In genomic region chr14:68631058-68631690, GRCh38 we compare ENCODE assay signal across 18 cellular contexts.
DNase-seq lines count a peak whose midpoint lies in the region; ATAC-seq, FAIRE-seq and TF ChIP-seq lines count a peak whose summit lies in the region.
"Had no signal": no experiment of that assay in that cellular context is flagged by ENCODE, and none has a peak within 500 bp of the region (broad histone marks: within the 10 kb centered on the region; RNA-seq: fewer than 3 reads in every experiment).

No MANE protein-coding gene starts in this region.

- H3K4me1 ChIP-seq in heart left ventricle (peaks cover 0 to 67% (median 45%) of the 10 kb centered on the region in 12 donors), right lobe of liver (peaks cover 0 to 47% (median 24%) of the 10 kb centered on the region in 4 donors), psoas muscle (peaks cover 17% of the 10 kb centered on the region)

- FAIRE-seq in urothelium cell line (lab: Jason Lieb, UNC): peak; percentile 5

- H3K4me3 ChIP-seq in heart left ventricle (no peak overlapping the region), right lobe of liver (no peak overlapping the region), psoas muscle (no peak overlapping the region)
- H3K4me3 ChIP-seq: left lung had no signal

- intact Hi-C loops in heart left ventricle (cut with DNase I) (loop anchor here in 1 of 10 donors (10.0 kb wide), 1 partner anchor 236 kb away; no protein-coding TSS in a partner anchor), Right ventricle myocardium superior (cut with DNase I) (no loop called here), right lobe of liver (cut with DNase I) (no loop called here), psoas muscle (cut with DNase I) (loop anchor here in 1 of 2 donors (5.0 kb wide), 1 partner anchor 36 kb away; no protein-coding TSS in a partner anchor)
- intact Hi-C loops in activated CD4-positive, alpha-beta T cell treated with anti-CD3 and anti-CD28 coated beads for 36 hours (cut with DNase I, micrococcal nuclease): no loop called here

- no peak overlapping the region for H3K4me3 Mint-ChIP-seq in chondrocyte (ENCODE audit: unreplicated experiment)
- no peak overlapping the region for H3K4me3 Mint-ChIP-seq in activated CD4-positive, alpha-beta T cell treated with anti-CD3 and anti-CD28 coated beads for 36 hours
- H3K4me3 Mint-ChIP-seq: activated CD4-positive, alpha-beta T cell treated with anti-CD3 and anti-CD28 coated beads, Interleukin-2, amount 10 ng/mL, durations not matched to agents 7 days and 5 days; activated naive CD4-positive, alpha-beta T cell treated with anti-CD3 and anti-CD28 coated beads, Interleukin-2, amount 10 ng/mL, durations not matched to agents 7 days and 5 days had no signal

- H3K36me3 ChIP-seq in heart left ventricle (no peaks in the 10 kb centered on the region), right lobe of liver (no peaks in the 10 kb centered on the region), psoas muscle (ENCODE audit: insufficient read depth in 1 of 2, low read depth in 1 of 2) (no peaks in the 10 kb centered on the region)
- H3K36me3 ChIP-seq: left lung had no signal

- peaks cover 21% of the 10 kb centered on the region for H3K4me1 Mint-ChIP-seq in chondrocyte (ENCODE audit: low read depth)
- H3K4me1 Mint-ChIP-seq in activated CD4-positive, alpha-beta T cell treated with anti-CD3 and anti-CD28 coated beads for 36 hours: peaks cover 18% of the 10 kb centered on the region

- no peaks in the 10 kb centered on the region for H3K27me3 Mint-ChIP-seq in chondrocyte (ENCODE audit: low read depth)
- H3K27me3 Mint-ChIP-seq in activated CD4-positive, alpha-beta T cell treated with anti-CD3 and anti-CD28 coated beads for 36 hours: no peaks in the 10 kb centered on the region
- H3K27me3 Mint-ChIP-seq: naive B cell had no signal

- H3K36me3 Mint-ChIP-seq in chondrocyte (ENCODE audit: low read depth): no peaks in the 10 kb centered on the region
- no peaks in the 10 kb centered on the region for H3K36me3 Mint-ChIP-seq in activated CD4-positive, alpha-beta T cell treated with anti-CD3 and anti-CD28 coated beads for 36 hours (ENCODE audit: low read depth)
- H3K36me3 Mint-ChIP-seq: activated naive CD4-positive, alpha-beta T cell treated with anti-CD3 and anti-CD28 coated beads, Interleukin-2, amount 10 ng/mL, durations not matched to agents 7 days and 5 days; naive B cell had no signal

- H3K9me3 ChIP-seq in heart left ventricle (no peaks in the 10 kb centered on the region), right lobe of liver (no peaks in the 10 kb centered on the region), psoas muscle (no peaks in the 10 kb centered on the region)
- H3K9me3 ChIP-seq: left lung had no signal

- TF ChIP-seq POLR2A in heart left ventricle (IDR thresholded peaks at IDR 0.05): no peak
- no peak for TF ChIP-seq POLR2A in right lobe of liver (IDR thresholded peaks at IDR 0.05)

- DNase-seq in heart left ventricle (no peak), Right ventricle myocardium superior (no peak), right lobe of liver (no peak), psoas muscle (no peak), urothelium cell line (ENCODE audit: low spot score) (no peak), chondrocyte (ENCODE audit: low spot score) (no peak), D341Med (ENCODE audit: low spot score) (no peak)
- DNase-seq in activated CD4-positive, alpha-beta T cell treated with anti-CD3 and anti-CD28 coated beads for 36 hours: no peak
- DNase-seq: activated CD4-positive, alpha-beta T cell treated with anti-CD3 and anti-CD28 coated beads, Interleukin-2, amount 10 ng/mL, durations not matched to agents 7 days and 5 days; activated naive CD4-positive, alpha-beta T cell treated with anti-CD3 and anti-CD28 coated beads, Interleukin-2, amount 10 ng/mL, durations not matched to agents 7 days and 5 days; DMS153; foreskin melanocyte; left lung; naive B cell; NCI-H1048; NCI-H2029 treated with DMSO at 0.1 percent for 48 hours; NCI-H446 treated with DMSO at 0.1 percent for 48 hours; stimulated activated naive CD4-positive, alpha-beta T cell had no signal

- POLR2A ChIA-PET in activated CD4-positive, alpha-beta T cell treated with anti-CD3 and anti-CD28 coated beads for 36 hours (lab: Charles Lee): no interaction called here

- no peaks in the 10 kb centered on the region for H3K9me3 Mint-ChIP-seq in chondrocyte (ENCODE audit: low read depth)
- H3K9me3 Mint-ChIP-seq in activated CD4-positive, alpha-beta T cell treated with anti-CD3 and anti-CD28 coated beads for 36 hours (ENCODE audit: low read depth): no peaks in the 10 kb centered on the region
- H3K9me3 Mint-ChIP-seq: activated CD4-positive, alpha-beta T cell treated with anti-CD3 and anti-CD28 coated beads, Interleukin-2, amount 10 ng/mL, durations not matched to agents 7 days and 5 days; activated naive CD4-positive, alpha-beta T cell treated with anti-CD3 and anti-CD28 coated beads, Interleukin-2, amount 10 ng/mL, durations not matched to agents 7 days and 5 days; naive B cell had no signal

- H3K27me3 ChIP-seq in heart left ventricle (no peaks in the 10 kb centered on the region), right lobe of liver (no peaks in the 10 kb centered on the region), psoas muscle (ENCODE audit: insufficient read depth in 3 of 3, low read length in 2 of 3) (no peaks in the 10 kb centered on the region)

- peak overlapping the region in 11 of 12 donors; percentile 29 to 82 (median 74) for H3K27ac ChIP-seq in heart left ventricle
- peak overlapping the region; percentile 57 to 97 (median 92) for H3K27ac ChIP-seq in right lobe of liver
- peak overlapping the region; percentile 21 for H3K27ac ChIP-seq in psoas muscle

- WGBS in heart left ventricle, 4 donors: 80 to 88% (median 86%) methylated on average over 8 of the region's 8 CpGs
- 49% methylated on average over 4 of the region's 8 CpGs for WGBS in right lobe of liver (ENCODE audit: insufficient coverage, low coverage, low lambda C conversion rate, missing lambda C conversion rate)
- 76 to 84% (median 77%) methylated on average over 8 of the region's 8 CpGs for WGBS in psoas muscle, 3 donors

- TF ChIP-seq CTCF in heart left ventricle (IDR thresholded peaks at IDR 0.05): no peak
- no peak for TF ChIP-seq CTCF in right lobe of liver (IDR thresholded peaks at IDR 0.05)
- TF ChIP-seq CTCF in psoas muscle (IDR thresholded peaks at IDR 0.05): no peak
- TF ChIP-seq CTCF in chondrocyte (IDR thresholded peaks at IDR 0.05): no peak

- CTCF ChIA-PET in activated CD4-positive, alpha-beta T cell treated with anti-CD3 and anti-CD28 coated beads for 36 hours (lab: Charles Lee): interaction anchor here (0.6 kb wide), 1 partner anchor 33 kb away, joined by 3 read pairs; no protein-coding TSS in a partner anchor

- no peak overlapping the region for H3K27ac Mint-ChIP-seq in chondrocyte (ENCODE audit: unreplicated experiment)
- no peak overlapping the region for H3K27ac Mint-ChIP-seq in activated CD4-positive, alpha-beta T cell treated with anti-CD3 and anti-CD28 coated beads for 36 hours
- H3K27ac Mint-ChIP-seq: activated CD4-positive, alpha-beta T cell treated with anti-CD3 and anti-CD28 coated beads, Interleukin-2, amount 10 ng/mL, durations not matched to agents 7 days and 5 days; activated naive CD4-positive, alpha-beta T cell treated with anti-CD3 and anti-CD28 coated beads, Interleukin-2, amount 10 ng/mL, durations not matched to agents 7 days and 5 days had no signal

- ATAC-seq in heart left ventricle: no peak
- no peak for ATAC-seq in Right ventricle myocardium superior (ENCODE audit: poor library complexity)
- no peak for ATAC-seq in right lobe of liver
- no peak for ATAC-seq in psoas muscle
- ATAC-seq in activated CD4-positive, alpha-beta T cell treated with anti-CD3 and anti-CD28 coated beads for 36 hours: no peak
- ATAC-seq: left lung had no signal

Comparison
In these comparisons a context has a peak if more than half of its experiments do, and no peak if none do; other contexts are left out.
1. H3K27ac ChIP-seq: peak in every context shown above with its lines; median percentile 92 in right lobe of liver; 74 in heart left ventricle; 21 in psoas muscle.